Comparison of ENCODE assay signal across 1 cellular context in the genomic region with DNA sequence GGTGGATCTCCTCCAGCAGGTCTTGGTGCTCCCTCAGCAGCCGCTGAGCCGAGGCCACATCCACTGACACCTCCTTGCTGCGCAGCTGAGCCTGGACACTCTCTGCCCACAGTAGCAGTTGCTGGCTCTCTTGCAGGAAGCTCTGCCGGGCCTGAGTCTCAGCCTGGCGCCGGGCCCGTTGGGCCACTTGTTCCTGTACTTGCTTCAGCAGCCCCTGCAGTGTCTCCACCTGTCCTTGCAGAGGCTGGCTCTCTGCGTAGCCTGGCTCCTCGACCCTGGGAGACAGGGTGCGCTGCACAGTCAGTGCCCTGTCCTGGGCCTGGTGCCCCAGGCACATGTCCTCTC.
TF ChIP-seq lines count a peak whose summit lies in the region.

No MANE protein-coding gene starts in this region.

TF ChIP-seq in GM23338, 12 proteins besides CTCF, POLR2A, EP300 and RAD21 (continued from another document):
- TF ChIP-seq EZH2 (IDR thresholded peaks at IDR 0.05; ENCODE audit: low read depth, unreplicated experiment) = no peak
